Comparison of ENCODE assay signal across 8 cellular contexts in genomic region chr5:138543730-138544104, GRCh38. TPM values are rescaled to one million over a fixed set of nuclear protein-coding genes. Genes with fewer than 3 reads are reported as not detected.
A peak's percentile ranks its signal among the peaks of the same experiment; 100 is the strongest.
DNase-seq lines count a peak whose midpoint lies in the region; ATAC-seq, FAIRE-seq and TF ChIP-seq lines count a peak whose summit lies in the region.

No MANE protein-coding gene starts in this region.

- H3K27me3 ChIP-seq in colonic mucosa (no peaks in the 10 kb centered on the region), mononuclear cell (ENCODE audit: insufficient read depth, low read length) (no peaks in the 10 kb centered on the region)

- H3K4me3 ChIP-seq in colonic mucosa (peak overlapping the region; percentile 90), mononuclear cell (ENCODE audit: low read length) (peak overlapping the region; percentile 99)

- intact Hi-C loops in colonic mucosa (cut with DNase I): no loop called here

- H3K4me1 Mint-ChIP-seq in IgD-negative memory B cell: peaks cover 36 to 60% (median 60%) of the 10 kb centered on the region in 3 donors

- no peaks in the 10 kb centered on the region for H3K9me3 ChIP-seq in colonic mucosa
- H3K9me3 ChIP-seq in mononuclear cell (ENCODE audit: low read depth, low read length): no peaks in the 10 kb centered on the region

- no peaks in the 10 kb centered on the region for H3K27me3 Mint-ChIP-seq in IgD-negative memory B cell

- H3K36me3 Mint-ChIP-seq in IgD-negative memory B cell: no peaks in the 10 kb centered on the region

- H3K4me1 ChIP-seq in colonic mucosa: peaks cover 12% of the 10 kb centered on the region
- H3K4me1 ChIP-seq in mononuclear cell (ENCODE audit: insufficient read depth, low read length): peaks cover 64% of the 10 kb centered on the region

- no peaks in the 10 kb centered on the region for H3K9me3 Mint-ChIP-seq in IgD-negative memory B cell

- H3K36me3 ChIP-seq in colonic mucosa: no peaks in the 10 kb centered on the region

- DNase-seq in GM12891 (ENCODE audit: insufficient read length, low spot score): peak; percentile 35
- no peak for DNase-seq in colonic mucosa
- no peak for DNase-seq in SW480 (ENCODE audit: low spot score)
- no peak for DNase-seq in activated gamma-delta T cell treated with Interleukin-2 at 50 U/mL for 16 hours

- peak; percentile 40 for ATAC-seq in GM21515 (IDR thresholded peaks at IDR 0.05; ENCODE audit: unreplicated experiment)
- no peak for ATAC-seq in HG03039 (IDR thresholded peaks at IDR 0.05; ENCODE audit: unreplicated experiment)

- TF ChIP-seq CTCF in colonic mucosa (IDR thresholded peaks at IDR 0.05): no peak

- H3K9ac ChIP-seq in colonic mucosa (ENCODE audit: low read depth in 2 of 2, low read length in 2 of 2): peak overlapping the region; percentile 78 to 99

- peak overlapping the region; percentile 93 for H3K27ac ChIP-seq in colonic mucosa

- peak; percentile 89 for TF ChIP-seq POLR2A in GM12891 (IDR thresholded peaks at IDR 0.05; ENCODE audit: low read depth, low read length)

- peak overlapping the region; percentile 98 to 99 (median 99) for H3K4me3 Mint-ChIP-seq in IgD-negative memory B cell

- no peak for FAIRE-seq in GM12891 (lab: Jason Lieb, UNC)

- H3K27ac Mint-ChIP-seq in IgD-negative memory B cell: peak overlapping the region; percentile 99 to 100 (median 99)

TF ChIP-seq in GM12891, 5 proteins besides CTCF, POLR2A, EP300 and RAD21:
- TF ChIP-seq SPI1 (IDR thresholded peaks at IDR 0.05; ENCODE audit: low read depth, low read length): no peak
- TF ChIP-seq TAF1 (IDR thresholded peaks at IDR 0.05; ENCODE audit: low read depth, low read length): no peak; the same call in 1 of the 2 replicates
- TF ChIP-seq POLR2AphosphoS5 (IDR thresholded peaks at IDR 0.05; ENCODE audit: low read depth, low read length): peak; percentile 75; the same call in 1 of the 2 replicates
- 0 out of 2 replicates have a peak, but pooled peaks have one; percentile 8 for TF ChIP-seq POU2F2 (IDR thresholded peaks at IDR 0.05; ENCODE audit: low read depth, low read length)
- peak; percentile 5 for TF ChIP-seq PAX5 (IDR thresholded peaks at IDR 0.05; ENCODE audit: insufficient read depth, low read length, severe bottlenecking)
TF ChIP-seq in GM12891: peak in this region for 3.

RNA-seq across cellular contexts. Expression of gene ETF1, which starts 0.7 kb away (rescaled TPM):
- 58.5 TPM for polyA plus RNA-seq in GM12891 (2012; ENCODE audit: low read depth, missing spikeins)
- polyA plus RNA-seq in IgD-negative memory B cell: 32.0 TPM
- 10 to 100 TPM; 81.5 to 96.2 TPM for total RNA-seq in colonic mucosa
- total RNA-seq in mononuclear cell: 189 TPM

RNA-seq across cellular contexts. Expression of gene HSPA9, which starts 31.5 kb away (rescaled TPM):
- polyA plus RNA-seq in GM12891 (2012; ENCODE audit: low read depth, missing spikeins): 181 TPM
- 126 TPM for polyA plus RNA-seq in IgD-negative memory B cell
- 100 to 1,000 TPM; 196 to 289 TPM for total RNA-seq in colonic mucosa
- 455 TPM for total RNA-seq in mononuclear cell
